9 cellular contexts compared by ENCODE assay signal in the genomic region with DNA sequence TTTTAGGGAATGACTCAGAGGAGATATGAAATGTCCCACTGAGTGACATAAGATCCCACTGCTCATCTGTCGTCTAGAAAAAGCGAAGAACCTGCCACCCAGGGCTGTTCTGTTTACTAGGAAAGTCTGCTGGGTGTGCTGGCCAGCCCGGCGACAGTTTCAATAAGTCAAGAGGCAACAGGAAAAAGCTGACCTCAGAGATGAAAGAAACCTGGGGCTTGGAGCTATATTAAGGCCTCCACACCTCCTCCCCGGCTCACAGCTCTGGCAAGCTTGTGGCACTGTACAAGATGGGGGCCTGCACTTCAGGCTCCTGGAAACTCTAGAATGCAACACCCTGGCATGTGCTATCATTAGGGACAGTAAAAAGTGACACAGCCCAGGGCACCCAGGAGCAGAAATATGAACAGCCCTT. TPM values are rescaled to one million over a fixed set of nuclear protein-coding genes. Genes with fewer than 3 reads are reported as not detected.
A peak's percentile ranks its signal among the peaks of the same experiment; 100 is the strongest.
DNase-seq lines count a peak whose midpoint lies in the region; ATAC-seq and TF ChIP-seq lines count a peak whose summit lies in the region.
"Had no signal": no experiment of that assay in that cellular context is flagged by ENCODE, and none has a peak within 500 bp of the region (broad histone marks: within the 10 kb centered on the region; RNA-seq: fewer than 3 reads in every experiment).

No MANE protein-coding gene starts in this region.

- H3K4me1 ChIP-seq in mesendoderm (ENCODE audit: control insufficient read depth, low read depth, low read length) (peaks cover 24% of the 10 kb centered on the region), upper lobe of right lung (peaks cover 39% of the 10 kb centered on the region)

- H3K27me3 Mint-ChIP-seq in activated CD8-positive, alpha-beta T cell treated with anti-CD3 and anti-CD28 coated beads, Interleukin-2, amount 10 ng/mL, durations not matched to agents 7 days and 5 days (ENCODE audit: low read depth) = peaks cover 34% of the 10 kb centered on the region
- peaks cover 19% of the 10 kb centered on the region for H3K27me3 Mint-ChIP-seq in activated CD8-positive, alpha-beta T cell treated with anti-CD3 and anti-CD28 coated beads for 36 hours
- peaks cover 21% of the 10 kb centered on the region for H3K27me3 Mint-ChIP-seq in activated B cell treated with CpG ODN at 0.5 μM for 24 hours

- ATAC-seq in activated CD8-positive, alpha-beta T cell treated with anti-CD3 and anti-CD28 coated beads, Interleukin-2, amount 10 ng/mL, durations not matched to agents 7 days and 5 days = peak; percentile 60
- no peak for ATAC-seq in activated CD8-positive, alpha-beta T cell treated with anti-CD3 and anti-CD28 coated beads for 36 hours
- no peak for ATAC-seq in activated B cell treated with CpG ODN at 0.5 μM for 24 hours (ENCODE audit: low read depth)
- ATAC-seq in upper lobe of right lung = peak; percentile 66
- ATAC-seq in HG03457 (IDR thresholded peaks at IDR 0.05; ENCODE audit: unreplicated experiment) = no peak
- ATAC-seq: activated CD4-positive, CD25-positive, alpha-beta regulatory T cell treated with anti-CD3 and anti-CD28 coated beads, Interleukin-2, amount 50 U/mL, for 24 hours had no signal

- POLR2A ChIA-PET in activated CD8-positive, alpha-beta T cell treated with anti-CD3 and anti-CD28 coated beads, Interleukin-2, amount 10 ng/mL, durations not matched to agents 7 days and 5 days (lab: Charles Lee) = no interaction called here
- POLR2A ChIA-PET in activated CD8-positive, alpha-beta T cell treated with anti-CD3 and anti-CD28 coated beads for 36 hours (lab: Charles Lee) = no interaction called here
- POLR2A ChIA-PET in activated B cell treated with CpG ODN at 0.5 μM for 24 hours (lab: Charles Lee) = no interaction called here

- H4K8ac ChIP-seq in mesendoderm (ENCODE audit: low read depth, low read length) = no peak overlapping the region

- H3K27ac ChIP-seq in mesendoderm (ENCODE audit: low read depth, low read length) (no peak overlapping the region), upper lobe of right lung (peak overlapping the region; percentile 30)

- H3K36me3 Mint-ChIP-seq in activated CD8-positive, alpha-beta T cell treated with anti-CD3 and anti-CD28 coated beads, Interleukin-2, amount 10 ng/mL, durations not matched to agents 7 days and 5 days (ENCODE audit: low read depth) = peaks cover 2% of the 10 kb centered on the region
- H3K36me3 Mint-ChIP-seq in activated CD8-positive, alpha-beta T cell treated with anti-CD3 and anti-CD28 coated beads for 36 hours (ENCODE audit: low read depth) = no peaks in the 10 kb centered on the region
- no peaks in the 10 kb centered on the region for H3K36me3 Mint-ChIP-seq in activated B cell treated with CpG ODN at 0.5 μM for 24 hours (ENCODE audit: low read depth)

- H3K23ac ChIP-seq in mesendoderm (ENCODE audit: low read length) = no peak overlapping the region

- H3K56ac ChIP-seq in mesendoderm (ENCODE audit: low read length) = no peak overlapping the region

- no peak overlapping the region for H2BK120ac ChIP-seq in mesendoderm (ENCODE audit: low read depth, low read length)

- H2AK5ac ChIP-seq in mesendoderm (ENCODE audit: low read length) = no peak overlapping the region

- CTCF ChIA-PET in activated CD8-positive, alpha-beta T cell treated with anti-CD3 and anti-CD28 coated beads, Interleukin-2, amount 10 ng/mL, durations not matched to agents 7 days and 5 days (lab: Charles Lee) = no interaction called here
- CTCF ChIA-PET in activated CD8-positive, alpha-beta T cell treated with anti-CD3 and anti-CD28 coated beads for 36 hours (lab: Charles Lee) = no interaction called here
- CTCF ChIA-PET in activated B cell treated with CpG ODN at 0.5 μM for 24 hours (lab: Charles Lee) = no interaction called here

- H2BK15ac ChIP-seq in mesendoderm (replicated peaks; ENCODE audit: low read depth) = no peak overlapping the region

- H3K4me3 Mint-ChIP-seq in activated CD8-positive, alpha-beta T cell treated with anti-CD3 and anti-CD28 coated beads, Interleukin-2, amount 10 ng/mL, durations not matched to agents 7 days and 5 days = peak overlapping the region; percentile 4
- no peak overlapping the region for H3K4me3 Mint-ChIP-seq in activated CD8-positive, alpha-beta T cell treated with anti-CD3 and anti-CD28 coated beads for 36 hours
- H3K4me3 Mint-ChIP-seq in activated B cell treated with CpG ODN at 0.5 μM for 24 hours = no peak overlapping the region

- no peak overlapping the region for H3K4ac ChIP-seq in mesendoderm (ENCODE audit: low read depth, low read length)

- no peak overlapping the region for H2BK5ac ChIP-seq in mesendoderm (ENCODE audit: low read length)

- no peaks in the 10 kb centered on the region for H3K36me3 ChIP-seq in mesendoderm (ENCODE audit: control insufficient read depth, insufficient read depth, low read length)
- H3K36me3 ChIP-seq in upper lobe of right lung = no peaks in the 10 kb centered on the region

- peak; percentile 23 for DNase-seq in activated CD8-positive, alpha-beta T cell treated with anti-CD3 and anti-CD28 coated beads, Interleukin-2, amount 10 ng/mL, durations not matched to agents 7 days and 5 days
- DNase-seq in activated CD8-positive, alpha-beta T cell treated with anti-CD3 and anti-CD28 coated beads for 36 hours = no peak
- DNase-seq in activated B cell treated with CpG ODN at 0.5 μM for 24 hours = no peak
- DNase-seq in mesendoderm = peak; percentile 51
- no peak for DNase-seq in upper lobe of right lung
- no peak for DNase-seq in HT-29 (ENCODE audit: low spot score)
- no peak for DNase-seq in HuH-7 (ENCODE audit: low spot score)

- no peak overlapping the region for H4K5ac ChIP-seq in mesendoderm (ENCODE audit: low read length)

- peak overlapping the region; percentile 55 for H3K18ac ChIP-seq in mesendoderm (ENCODE audit: low read length)

- intact Hi-C loops in activated CD8-positive, alpha-beta T cell treated with anti-CD3 and anti-CD28 coated beads for 36 hours (cut with micrococcal nuclease) = no loop called here
- intact Hi-C loops in activated B cell treated with CpG ODN at 0.5 μM for 24 hours (cut with micrococcal nuclease) (loop anchor here (2.0 to 10.0 kb wide), 2 partner anchors 21 to 253 kb away; no protein-coding TSS in a partner anchor), upper lobe of right lung (cut with DNase I) (no loop called here)

- peaks cover 1% of the 10 kb centered on the region for H3K79me1 ChIP-seq in mesendoderm (ENCODE audit: low read length)

- H3K4me3 ChIP-seq in mesendoderm (ENCODE audit: low read length) (no peak overlapping the region), upper lobe of right lung (no peak overlapping the region)

- no peak for TF ChIP-seq CTCF in activated CD8-positive, alpha-beta T cell treated with anti-CD3 and anti-CD28 coated beads for 36 hours (IDR thresholded peaks at IDR 0.05)
- TF ChIP-seq CTCF in activated B cell treated with CpG ODN at 0.5 μM for 24 hours (IDR thresholded peaks at IDR 0.05) (no peak), upper lobe of right lung (IDR thresholded peaks at IDR 0.05) (no peak)

- H3K79me2 ChIP-seq in mesendoderm (ENCODE audit: control insufficient read depth, insufficient read depth, low read length) = no peaks in the 10 kb centered on the region

- H3K9ac ChIP-seq in mesendoderm (ENCODE audit: low read length) = no peak overlapping the region

- H3K9me3 ChIP-seq in upper lobe of right lung = no peaks in the 10 kb centered on the region

- WGBS in mesendoderm (ENCODE audit: extremely low coverage, insufficient coverage, low lambda C conversion rate) = no CpG with 5 or more reads among the region's 5 CpGs

- peaks cover 21% of the 10 kb centered on the region for H3K27me3 ChIP-seq in mesendoderm (ENCODE audit: insufficient read depth, low read length, poor library complexity)
- H3K27me3 ChIP-seq in upper lobe of right lung = no peaks in the 10 kb centered on the region

- no peak overlapping the region for H3K4me2 ChIP-seq in mesendoderm (ENCODE audit: low read length)

- H3K9me3 Mint-ChIP-seq in activated CD8-positive, alpha-beta T cell treated with anti-CD3 and anti-CD28 coated beads, Interleukin-2, amount 10 ng/mL, durations not matched to agents 7 days and 5 days (ENCODE audit: insufficient read depth) = no peaks in the 10 kb centered on the region
- H3K9me3 Mint-ChIP-seq in activated CD8-positive, alpha-beta T cell treated with anti-CD3 and anti-CD28 coated beads for 36 hours = no peaks in the 10 kb centered on the region
- no peaks in the 10 kb centered on the region for H3K9me3 Mint-ChIP-seq in activated B cell treated with CpG ODN at 0.5 μM for 24 hours

- no peak overlapping the region for H3K27ac Mint-ChIP-seq in activated CD8-positive, alpha-beta T cell treated with anti-CD3 and anti-CD28 coated beads, Interleukin-2, amount 10 ng/mL, durations not matched to agents 7 days and 5 days
- no peak overlapping the region for H3K27ac Mint-ChIP-seq in activated CD8-positive, alpha-beta T cell treated with anti-CD3 and anti-CD28 coated beads for 36 hours
- H3K27ac Mint-ChIP-seq in activated B cell treated with CpG ODN at 0.5 μM for 24 hours = peak overlapping the region; percentile 9

- peaks cover 32% of the 10 kb centered on the region for H3K4me1 Mint-ChIP-seq in activated CD8-positive, alpha-beta T cell treated with anti-CD3 and anti-CD28 coated beads, Interleukin-2, amount 10 ng/mL, durations not matched to agents 7 days and 5 days (ENCODE audit: low read depth)
- peaks cover 3% of the 10 kb centered on the region for H3K4me1 Mint-ChIP-seq in activated CD8-positive, alpha-beta T cell treated with anti-CD3 and anti-CD28 coated beads for 36 hours (ENCODE audit: low read depth)
- peaks cover 37% of the 10 kb centered on the region for H3K4me1 Mint-ChIP-seq in activated B cell treated with CpG ODN at 0.5 μM for 24 hours

RNA-seq across cellular contexts. Expression of a gene that starts 10.6 kb away (rescaled TPM):
- total RNA-seq in activated CD8-positive, alpha-beta T cell treated with anti-CD3 and anti-CD28 coated beads, Interleukin-2, amount 10 ng/mL, durations not matched to agents 7 days and 5 days = 1 to 10 TPM; 2.5 to 2.9 TPM
- under 1 TPM; 0.16 to 0.25 TPM for total RNA-seq in activated CD8-positive, alpha-beta T cell treated with anti-CD3 and anti-CD28 coated beads for 36 hours
- total RNA-seq in activated B cell treated with CpG ODN at 0.5 μM for 24 hours (9.2 and 9.6 TPM in 2 replicates), upper lobe of right lung (29.0 TPM)
- 0.86 TPM for polyA plus RNA-seq in mesendoderm (2013, experiment 1 of 2)
- 0.76 TPM for polyA plus RNA-seq in mesendoderm (2013, experiment 2 of 2)
- total RNA-seq in HT-29 (2014; rRNA removed; shearing (Covaris generic)) = 2.6 and 3.5 TPM in 2 replicates

Comparison
In these comparisons a context has a peak if more than half of its experiments do, and no peak if none do; other contexts are left out.
1. ATAC-seq: peak in activated CD8-positive, alpha-beta T cell treated with anti-CD3 and anti-CD28 coated beads, Interleukin-2, amount 10 ng/mL, durations not matched to agents 7 days and 5 days (single experiment) and upper lobe of right lung (single experiment); none in activated CD8-positive, alpha-beta T cell treated with anti-CD3 and anti-CD28 coated beads for 36 hours (single experiment), activated B cell treated with CpG ODN at 0.5 μM for 24 hours (single experiment) and HG03457 (single experiment).
2. DNase-seq: peak in activated CD8-positive, alpha-beta T cell treated with anti-CD3 and anti-CD28 coated beads, Interleukin-2, amount 10 ng/mL, durations not matched to agents 7 days and 5 days (single experiment) and mesendoderm (single experiment); none in activated CD8-positive, alpha-beta T cell treated with anti-CD3 and anti-CD28 coated beads for 36 hours (single experiment), activated B cell treated with CpG ODN at 0.5 μM for 24 hours (single experiment), upper lobe of right lung (single experiment), HT-29 (single experiment) and HuH-7 (single experiment).